Comparison of ENCODE assay signal across 17 cellular contexts in the genomic region with DNA sequence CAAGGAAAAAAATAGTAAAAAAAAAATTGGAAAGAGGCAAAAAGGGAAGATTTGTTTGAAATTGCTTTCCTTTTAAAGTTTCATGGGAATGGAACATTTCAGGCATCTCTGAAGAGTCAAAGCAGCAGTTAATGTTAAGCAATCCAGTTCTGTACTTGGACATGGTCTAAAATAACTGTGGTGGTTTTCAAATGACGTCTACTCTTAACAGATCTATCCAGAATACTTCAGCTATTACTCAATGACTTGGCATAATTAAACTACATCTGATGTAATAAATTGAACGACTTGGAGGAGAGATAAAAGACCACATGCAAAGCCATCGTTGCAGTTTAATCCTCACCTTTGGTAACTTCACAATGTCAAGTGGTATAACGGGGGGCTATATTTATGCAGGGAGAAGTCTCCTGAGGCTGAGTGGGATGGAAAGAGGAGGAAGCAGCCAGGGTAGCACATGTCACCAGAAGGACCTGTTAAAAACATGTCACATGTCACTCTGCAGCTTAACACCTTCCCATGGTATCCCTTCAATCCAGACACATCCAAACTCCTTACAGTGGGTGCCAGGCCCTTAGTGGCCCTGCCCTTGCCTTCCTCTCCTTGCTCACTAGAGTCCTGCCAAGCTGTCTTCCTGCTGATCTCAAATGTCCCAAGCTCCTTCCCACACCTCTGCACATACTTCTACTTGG.
DNase-seq lines count a peak whose midpoint lies in the region; ATAC-seq, FAIRE-seq and TF ChIP-seq lines count a peak whose summit lies in the region.
"Had no signal": no experiment of that assay in that cellular context is flagged by ENCODE, and none has a peak within 500 bp of the region (broad histone marks: within the 10 kb centered on the region; RNA-seq: fewer than 3 reads in every experiment).

No MANE protein-coding gene starts in this region.

- H3K79me2 ChIP-seq in astrocyte (ENCODE audit: insufficient read depth, low read length), result no peaks in the 10 kb centered on the region
- no peaks in the 10 kb centered on the region for H3K79me2 ChIP-seq in smooth muscle cell (ENCODE audit: low read depth)

- H4K20me1 ChIP-seq in astrocyte (ENCODE audit: insufficient read depth, low read length), result no peaks in the 10 kb centered on the region
- no peaks in the 10 kb centered on the region for H4K20me1 ChIP-seq in smooth muscle cell (ENCODE audit: low read depth)

- ATAC-seq in left ventricle myocardium superior (peak; percentile 97), GM18873 (IDR thresholded peaks at IDR 0.05; ENCODE audit: low FRiP score, unreplicated experiment) (no peak), GM18520 (IDR thresholded peaks at IDR 0.05; ENCODE audit: unreplicated experiment) (no peak)

- CTCF ChIA-PET in activated CD4-positive, alpha-beta T cell treated with anti-CD3 and anti-CD28 coated beads, Interleukin-2, amount 10 ng/mL, durations not matched to agents 7 days and 5 days (lab: Charles Lee), result no interaction called here

- H3K36me3 ChIP-seq in astrocyte (ENCODE audit: insufficient read depth, low read length) (no peaks in the 10 kb centered on the region), smooth muscle cell (ENCODE audit: low read depth) (no peaks in the 10 kb centered on the region), esophagus muscularis mucosa (no peaks in the 10 kb centered on the region)
- H3K36me3 ChIP-seq: thoracic aorta had no signal

- H3K27ac ChIP-seq in astrocyte (ENCODE audit: low read depth, low read length), result peak overlapping the region; percentile 37
- H3K27ac ChIP-seq in smooth muscle cell (ENCODE audit: low read depth), result peak overlapping the region; percentile 79
- peak overlapping the region in 1 of 4 donors; percentile 31 for H3K27ac ChIP-seq in esophagus muscularis mucosa (replicated peaks in 1 of 4)
- H3K27ac ChIP-seq: thoracic aorta had no signal

- no peak overlapping the region for H3K4me3 Mint-ChIP-seq in astrocyte (ENCODE audit: unreplicated experiment)
- no peak overlapping the region for H3K4me3 Mint-ChIP-seq in activated CD4-positive, alpha-beta T cell treated with anti-CD3 and anti-CD28 coated beads, Interleukin-2, amount 10 ng/mL, durations not matched to agents 7 days and 5 days
- H3K4me3 Mint-ChIP-seq: H9, nephron had no signal

- H3K27me3 Mint-ChIP-seq in astrocyte (ENCODE audit: low read depth, unreplicated experiment), result peaks cover 5% of the 10 kb centered on the region
- H3K27me3 Mint-ChIP-seq in activated CD4-positive, alpha-beta T cell treated with anti-CD3 and anti-CD28 coated beads, Interleukin-2, amount 10 ng/mL, durations not matched to agents 7 days and 5 days, result peaks cover 3% of the 10 kb centered on the region

- H2AFZ ChIP-seq in astrocyte (ENCODE audit: low read depth, low read length) (no peak overlapping the region), smooth muscle cell (ENCODE audit: low read depth) (peak overlapping the region; percentile 14)

- H3F3A ChIP-seq in smooth muscle cell (ENCODE audit: low read depth), result peaks cover 7% of the 10 kb centered on the region

- POLR2A ChIA-PET in activated CD4-positive, alpha-beta T cell treated with anti-CD3 and anti-CD28 coated beads, Interleukin-2, amount 10 ng/mL, durations not matched to agents 7 days and 5 days (lab: Charles Lee), result no interaction called here

- H3K9me3 ChIP-seq in astrocyte (ENCODE audit: insufficient read depth, low read depth, low read length) (no peaks in the 10 kb centered on the region), smooth muscle cell (replicated peaks; ENCODE audit: low read depth) (no peaks in the 10 kb centered on the region), esophagus muscularis mucosa (no peaks in the 10 kb centered on the region)
- H3K9me3 ChIP-seq: thoracic aorta had no signal

- no peaks in the 10 kb centered on the region for H3K9me3 Mint-ChIP-seq in astrocyte (ENCODE audit: unreplicated experiment)
- no peaks in the 10 kb centered on the region for H3K9me3 Mint-ChIP-seq in activated CD4-positive, alpha-beta T cell treated with anti-CD3 and anti-CD28 coated beads, Interleukin-2, amount 10 ng/mL, durations not matched to agents 7 days and 5 days
- H3K9me3 Mint-ChIP-seq: H9, nephron had no signal

- 34% methylated on average over 4 of the region's 4 CpGs for WGBS in smooth muscle cell (ENCODE audit: low lambda C conversion rate)
- 30% methylated on average over 4 of the region's 4 CpGs for WGBS in esophagus muscularis mucosa

- intact Hi-C loops in left ventricle myocardium superior (cut with micrococcal nuclease) (no loop called here), esophagus muscularis mucosa (cut with DNase I) (no loop called here)

- H3K9ac ChIP-seq in astrocyte (ENCODE audit: low read length) (peak overlapping the region; percentile 6), smooth muscle cell (ENCODE audit: low read depth) (peak overlapping the region; percentile 30)

- H3K4me1 ChIP-seq in astrocyte (ENCODE audit: insufficient read depth, low read length), result peaks cover 17% of the 10 kb centered on the region
- peaks cover 13% of the 10 kb centered on the region for H3K4me1 ChIP-seq in smooth muscle cell (ENCODE audit: low read depth)
- no peaks in the 10 kb centered on the region for H3K4me1 ChIP-seq in esophagus muscularis mucosa

- no peak for TF ChIP-seq POLR2A in esophagus muscularis mucosa (IDR thresholded peaks at IDR 0.05; ENCODE audit: low read depth)

- DNase-seq in HCEC 1CT (peak; percentile 95), astrocyte (ENCODE audit: low read depth) (peak; percentile 94), left ventricle myocardium superior (no peak), smooth muscle cell (lab: John Stamatoyannopoulos, UW; ENCODE audit: unreplicated experiment) (no peak), esophagus muscularis mucosa (ENCODE audit: extremely low spot score) (no peak)
- DNase-seq in activated CD4-positive, alpha-beta T cell treated with anti-CD3 and anti-CD28 coated beads, Interleukin-2, amount 10 ng/mL, durations not matched to agents 7 days and 5 days, result no peak
- DNase-seq: activated T-cell treated with anti-CD3 and anti-CD28 coated beads for 4 hours; DMS 273 treated with DMSO at 0.1 percent for 48 hours; H9; hippocampal formation; NCI-H1048; NK-92 treated with Interleukin-12 subunit alpha and Interleukin-12 subunit beta, amount 100 ng/mL, for 24 hours; stimulated activated CD4-positive, alpha-beta T cell treated with anti-CD3 and anti-CD28 coated beads, Interleukin-4, amount 100 ng/mL, for 24 hours had no signal

- H3K27me3 ChIP-seq in astrocyte (ENCODE audit: insufficient read depth, low read length) (no peaks in the 10 kb centered on the region), smooth muscle cell (ENCODE audit: low read depth) (no peaks in the 10 kb centered on the region), esophagus muscularis mucosa (no peaks in the 10 kb centered on the region)

- TF ChIP-seq EP300 in esophagus muscularis mucosa (IDR thresholded peaks at IDR 0.05), result no peak

- FAIRE-seq in astrocyte (lab: Jason Lieb, UNC), result peak; percentile 99

- TF ChIP-seq CTCF in astrocyte (IDR thresholded peaks at IDR 0.05; ENCODE audit: insufficient read depth, low read depth, low read length), result no peak
- no peak for TF ChIP-seq CTCF in smooth muscle cell (IDR thresholded peaks at IDR 0.05; ENCODE audit: borderline replicate concordance, insufficient read depth, poor library complexity, severe bottlenecking)
- TF ChIP-seq CTCF in esophagus muscularis mucosa (IDR thresholded peaks at IDR 0.05), result no peak

- H3K4me3 ChIP-seq in astrocyte (ENCODE audit: insufficient read depth, low read depth, low read length) (no peak overlapping the region), smooth muscle cell (no peak overlapping the region), esophagus muscularis mucosa (no peak overlapping the region)
- H3K4me3 ChIP-seq: thoracic aorta had no signal

- H3K27ac Mint-ChIP-seq in astrocyte (ENCODE audit: unreplicated experiment), result no peak overlapping the region
- H3K27ac Mint-ChIP-seq in activated CD4-positive, alpha-beta T cell treated with anti-CD3 and anti-CD28 coated beads, Interleukin-2, amount 10 ng/mL, durations not matched to agents 7 days and 5 days, result no peak overlapping the region

- peaks cover 8% of the 10 kb centered on the region for H3K4me1 Mint-ChIP-seq in astrocyte (ENCODE audit: low read depth, unreplicated experiment)
- H3K4me1 Mint-ChIP-seq in activated CD4-positive, alpha-beta T cell treated with anti-CD3 and anti-CD28 coated beads, Interleukin-2, amount 10 ng/mL, durations not matched to agents 7 days and 5 days, result no peaks in the 10 kb centered on the region

- H3K4me2 ChIP-seq in astrocyte (ENCODE audit: low read length) (peak overlapping the region; percentile 30), smooth muscle cell (peak overlapping the region; percentile 72)

- no peaks in the 10 kb centered on the region for H3K36me3 Mint-ChIP-seq in astrocyte (ENCODE audit: low read depth, unreplicated experiment)
- no peaks in the 10 kb centered on the region for H3K36me3 Mint-ChIP-seq in activated CD4-positive, alpha-beta T cell treated with anti-CD3 and anti-CD28 coated beads, Interleukin-2, amount 10 ng/mL, durations not matched to agents 7 days and 5 days (ENCODE audit: low read depth)

Comparison
In these comparisons a context has a peak if more than half of its experiments do, and no peak if none do; other contexts are left out.
1. DNase-seq: peak in HCEC 1CT (single experiment) and astrocyte (single experiment); none in left ventricle myocardium superior (single experiment), smooth muscle cell (single experiment), activated CD4-positive, alpha-beta T cell treated with anti-CD3 and anti-CD28 coated beads, Interleukin-2, amount 10 ng/mL, durations not matched to agents 7 days and 5 days (single experiment) and esophagus muscularis mucosa (single experiment).